ENCODE assay signal across 13 cellular contexts in genomic region chr22:39332441-39333064, GRCh38. TPM values are rescaled to one million over a fixed set of nuclear protein-coding genes. Genes with fewer than 3 reads are reported as not detected.
DNase-seq lines count a peak whose midpoint lies in the region; ATAC-seq and TF ChIP-seq lines count a peak whose summit lies in the region.
"Had no signal": no experiment of that assay in that cellular context is flagged by ENCODE, and none has a peak within 500 bp of the region (broad histone marks: within the 10 kb centered on the region; RNA-seq: fewer than 3 reads in every experiment).

No MANE protein-coding gene starts in this region.

- no peaks in the 10 kb centered on the region for H3K27me3 Mint-ChIP-seq in activated CD4-positive, alpha-beta T cell treated with anti-CD3 and anti-CD28 coated beads for 36 hours

- H3K36me3 Mint-ChIP-seq in activated CD4-positive, alpha-beta T cell treated with anti-CD3 and anti-CD28 coated beads for 36 hours (ENCODE audit: low read depth) = no peaks in the 10 kb centered on the region

- CTCF ChIA-PET in activated CD4-positive, alpha-beta T cell treated with anti-CD3 and anti-CD28 coated beads for 36 hours (lab: Charles Lee) = interaction anchor here (0.8 to 3.7 kb wide), 9 partner anchors 10 to 464 kb away, joined by 3 to 16 read pairs (median 3); no protein-coding TSS in a partner anchor

- H3K4me2 ChIP-seq in smooth muscle cell = no peak overlapping the region

- H3K9me3 ChIP-seq in adipocyte (ENCODE audit: control insufficient read depth, low read length) (no peaks in the 10 kb centered on the region), smooth muscle cell (replicated peaks; ENCODE audit: low read depth) (no peaks in the 10 kb centered on the region), upper lobe of left lung (no peaks in the 10 kb centered on the region)

- POLR2A ChIA-PET in activated CD4-positive, alpha-beta T cell treated with anti-CD3 and anti-CD28 coated beads for 36 hours (lab: Charles Lee) = interaction anchor here (0.8 to 2.7 kb wide), 3 partner anchors 13 to 187 kb away, joined by 3 to 18 read pairs (median 11); partner anchors contain the start of genes ATF4 and RPL3

- no peak for DNase-seq in activated CD4-positive, alpha-beta T cell treated with anti-CD3 and anti-CD28 coated beads for 36 hours
- DNase-seq in activated CD4-positive, alpha-beta T cell treated with anti-CD3 and anti-CD28 coated beads, Interleukin-2, amount 50 U/mL, for 1 hour = no peak
- DNase-seq in adipocyte (ENCODE audit: low read depth) (peak; percentile 89), kidney tubule cell (ENCODE audit: low spot score) (peak; percentile 63), smooth muscle cell (lab: John Stamatoyannopoulos, UW; ENCODE audit: unreplicated experiment) (no peak), upper lobe of left lung (no peak)
- DNase-seq: mammary epithelial cell, NCI-H1930 had no signal

- peaks cover 15% of the 10 kb centered on the region for H3K4me1 Mint-ChIP-seq in activated CD4-positive, alpha-beta T cell treated with anti-CD3 and anti-CD28 coated beads for 36 hours

- peak overlapping the region; percentile 39 for H2AFZ ChIP-seq in smooth muscle cell (ENCODE audit: low read depth)

- peak overlapping the region; percentile 3 for H3K27ac Mint-ChIP-seq in activated CD4-positive, alpha-beta T cell treated with anti-CD3 and anti-CD28 coated beads for 36 hours

- TF ChIP-seq EP300 in upper lobe of left lung (IDR thresholded peaks at IDR 0.05) = no peak

- TF ChIP-seq POLR2A in upper lobe of left lung (IDR thresholded peaks at IDR 0.05) = no peak

- ATAC-seq in activated CD4-positive, alpha-beta T cell treated with anti-CD3 and anti-CD28 coated beads for 36 hours = peak; percentile 74
- no peak for ATAC-seq in upper lobe of left lung (ENCODE audit: low FRiP score in 2 of 2)
- ATAC-seq in HG02884 (IDR thresholded peaks at IDR 0.05; ENCODE audit: unreplicated experiment) = no peak
- ATAC-seq in HG02852 (IDR thresholded peaks at IDR 0.05; ENCODE audit: unreplicated experiment) = no peak
- ATAC-seq: esophagus mucosa, HCT116 had no signal

- intact Hi-C loops in activated CD4-positive, alpha-beta T cell treated with anti-CD3 and anti-CD28 coated beads for 36 hours (cut with DNase I, micrococcal nuclease) = no loop called here

- H3K36me3 ChIP-seq in adipocyte (ENCODE audit: control insufficient read depth, insufficient read depth, low read length, severe bottlenecking) (no peaks in the 10 kb centered on the region), smooth muscle cell (ENCODE audit: low read depth) (no peaks in the 10 kb centered on the region), upper lobe of left lung (no peaks in the 10 kb centered on the region)

- no peak overlapping the region for H3K4me3 ChIP-seq in adipocyte (ENCODE audit: low read length)
- no peak overlapping the region for H3K4me3 ChIP-seq in smooth muscle cell
- no peak overlapping the region for H3K4me3 ChIP-seq in upper lobe of left lung

- H3K9me3 Mint-ChIP-seq in activated CD4-positive, alpha-beta T cell treated with anti-CD3 and anti-CD28 coated beads for 36 hours (ENCODE audit: low read depth) = no peaks in the 10 kb centered on the region

- no peaks in the 10 kb centered on the region for H3K27me3 ChIP-seq in adipocyte (replicated peaks; ENCODE audit: control insufficient read depth, insufficient read depth, low read length)
- no peaks in the 10 kb centered on the region for H3K27me3 ChIP-seq in smooth muscle cell (ENCODE audit: low read depth)
- H3K27me3 ChIP-seq in upper lobe of left lung = no peaks in the 10 kb centered on the region

- peak overlapping the region; percentile 23 for H3K9ac ChIP-seq in adipocyte (ENCODE audit: low read length)
- no peak overlapping the region for H3K9ac ChIP-seq in smooth muscle cell (ENCODE audit: low read depth)

- 33% methylated on average over 5 of the region's 5 CpGs for WGBS in smooth muscle cell (ENCODE audit: low lambda C conversion rate)
- 49 to 60% methylated on average over 5 of the region's 5 CpGs for WGBS in upper lobe of left lung, 2 donors

- H3K4me3 Mint-ChIP-seq in activated CD4-positive, alpha-beta T cell treated with anti-CD3 and anti-CD28 coated beads for 36 hours = no peak overlapping the region

- H3K27ac ChIP-seq in smooth muscle cell (ENCODE audit: low read depth) = no peak overlapping the region
- peak overlapping the region in 1 of 4 donors; percentile 30 for H3K27ac ChIP-seq in upper lobe of left lung
- H3K27ac ChIP-seq: RWPE1 had no signal

- H3K79me2 ChIP-seq in smooth muscle cell (ENCODE audit: low read depth) = no peaks in the 10 kb centered on the region

- no peaks in the 10 kb centered on the region for H4K20me1 ChIP-seq in smooth muscle cell (ENCODE audit: low read depth)

- no peaks in the 10 kb centered on the region for H3F3A ChIP-seq in smooth muscle cell (ENCODE audit: low read depth)

- TF ChIP-seq CTCF in smooth muscle cell (IDR thresholded peaks at IDR 0.05; ENCODE audit: borderline replicate concordance, insufficient read depth, poor library complexity, severe bottlenecking) (no peak), upper lobe of left lung (IDR thresholded peaks at IDR 0.05) (no peak)

- H3K4me1 ChIP-seq in adipocyte (ENCODE audit: control insufficient read depth, insufficient read depth, low read length) = peaks cover 6% of the 10 kb centered on the region
- H3K4me1 ChIP-seq in smooth muscle cell (ENCODE audit: low read depth) = peaks cover 5% of the 10 kb centered on the region
- H3K4me1 ChIP-seq in upper lobe of left lung = peaks cover 0 to 3% (median 0%) of the 10 kb centered on the region in 4 donors

RNA-seq across cellular contexts. Expression of gene RPL3, which starts 13.1 kb away (rescaled TPM):
- total RNA-seq in activated CD4-positive, alpha-beta T cell treated with anti-CD3 and anti-CD28 coated beads for 36 hours = 1,000 to 10,000 TPM; 2,519 to 3,155 TPM
- total RNA-seq in smooth muscle cell = 1,022 and 1,136 TPM in 2 replicates
- polyA plus RNA-seq in smooth muscle cell = 717 and 749 TPM in 2 replicates
- total RNA-seq in upper lobe of left lung = 1,000 to 10,000 TPM; 1,194 to 1,833 (median 1,624) TPM

RNA-seq across cellular contexts. Expression of gene SYNGR1, which starts 17.2 kb away (rescaled TPM):
- total RNA-seq in activated CD4-positive, alpha-beta T cell treated with anti-CD3 and anti-CD28 coated beads for 36 hours = under 1 TPM; 0.58 to 0.89 TPM
- total RNA-seq in smooth muscle cell (12.0 and 26.7 TPM in 2 replicates), upper lobe of left lung (10 to 100 TPM in 1 of 6 donors, 1 to 10 TPM in 5; 2.0 to 14.6 (median 5.3) TPM)
- 55.7 and 58.0 TPM in 2 replicates for polyA plus RNA-seq in smooth muscle cell

Comparison
In these comparisons a context has a peak if more than half of its experiments do, and no peak if none do; other contexts are left out.
1. DNase-seq: peak in adipocyte (single experiment) and kidney tubule cell (single experiment); none in activated CD4-positive, alpha-beta T cell treated with anti-CD3 and anti-CD28 coated beads for 36 hours (single experiment), activated CD4-positive, alpha-beta T cell treated with anti-CD3 and anti-CD28 coated beads, Interleukin-2, amount 50 U/mL, for 1 hour (single experiment), smooth muscle cell (single experiment) and upper lobe of left lung (0 of 2).